Comparison of ENCODE assay signal across 8 cellular contexts in genomic region chr13:113057559-113057958, GRCh38. TPM values are rescaled to one million over a fixed set of nuclear protein-coding genes. Genes with fewer than 3 reads are reported as not detected.
"Had no signal": no experiment of that assay in that cellular context is flagged by ENCODE, and none has a peak within 500 bp of the region (broad histone marks: within the 10 kb centered on the region; RNA-seq: fewer than 3 reads in every experiment).

No MANE protein-coding gene starts in this region.

RNA-seq across cellular contexts. Expression of gene F7, which starts 48.0 kb away (rescaled TPM):
- total RNA-seq: activated CD4-positive, alpha-beta memory T cell treated with anti-CD3 and anti-CD28 coated beads, Interleukin-2, amount 10 ng/mL, durations not matched to agents 7 days and 5 days; activated CD4-positive, alpha-beta T cell treated with anti-CD3 and anti-CD28 coated beads, Interleukin-2, amount 10 ng/mL, durations not matched to agents 7 days and 5 days; activated CD8-positive, alpha-beta memory T cell treated with anti-CD3 and anti-CD28 coated beads, Interleukin-2, amount 10 ng/mL, durations not matched to agents 7 days and 5 days; activated CD8-positive, alpha-beta T cell treated with anti-CD3 and anti-CD28 coated beads, Interleukin-2, amount 10 ng/mL, durations not matched to agents 7 days and 5 days; activated T-helper 2 cell treated with anti-CD3 and anti-CD28 coated beads, Interferon-gamma antibody, Interleukin-2, Interleukin-4, amounts not matched to agents 10 μg/mL and 5 μg/mL and 100 μg/mL, durations not matched to agents 14 hours and 24 hours and 36 hours; T-helper 1 cell treated with Interleukin-12 subunit alpha and Interleukin-12 subunit beta and Interleukin-4 antibody, amounts not matched to agents 30 ng/mL and 1 ng/mL, for 36 hours; T-helper 17 cell; T-helper 2 cell treated with Interferon-gamma antibody and Interleukin-4, amounts not matched to agents 100 ng/mL and 5 ng/mL, for 36 hours had no signal
